Comparison of ENCODE assay signal across 8 cellular contexts in the genomic region with DNA sequence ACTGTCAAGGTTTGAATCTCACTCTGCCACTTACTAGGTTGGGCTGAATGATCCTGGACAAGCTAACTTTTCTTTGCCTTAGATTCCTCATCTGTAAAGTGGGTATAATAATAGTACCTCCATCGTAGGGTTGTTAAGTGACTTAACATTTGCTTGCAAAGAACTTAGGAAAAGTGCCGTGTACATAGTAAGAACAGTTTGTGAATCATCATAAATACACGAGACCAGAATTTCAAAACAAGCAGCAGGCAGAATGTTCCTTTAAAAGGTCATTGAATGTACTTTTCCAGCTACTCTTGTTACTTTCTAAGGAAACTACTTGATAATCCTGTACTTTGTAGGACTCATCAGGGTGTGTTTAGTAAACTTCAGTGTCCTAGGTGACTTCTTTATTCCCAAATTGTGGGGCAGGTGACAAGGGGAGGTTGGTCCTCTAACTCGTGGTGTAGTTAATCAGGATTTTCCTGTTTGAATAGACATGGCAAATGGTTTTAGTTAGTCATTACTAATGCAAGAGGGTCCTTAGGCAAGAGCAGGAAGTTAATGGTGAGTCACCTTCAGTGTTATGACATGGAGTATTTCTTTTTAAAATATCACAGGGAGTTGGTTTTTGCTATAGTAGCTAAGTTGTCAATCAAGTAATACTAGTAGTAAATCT.
DNase-seq lines count a peak whose midpoint lies in the region; TF ChIP-seq lines count a peak whose summit lies in the region.

No MANE protein-coding gene starts in this region.

- peak overlapping the region; percentile 40 for H3K27ac Mint-ChIP-seq in nephron progenitor cell
- H3K27ac Mint-ChIP-seq in activated CD4-positive, alpha-beta T cell treated with anti-CD3 and anti-CD28 coated beads, Interleukin-2, amount 10 ng/mL, durations not matched to agents 24 days and 14 days: no peak overlapping the region

- peaks cover 97% of the 10 kb centered on the region for H3K36me3 Mint-ChIP-seq in nephron progenitor cell (ENCODE audit: low read depth)
- H3K36me3 Mint-ChIP-seq in activated CD4-positive, alpha-beta T cell treated with anti-CD3 and anti-CD28 coated beads, Interleukin-2, amount 10 ng/mL, durations not matched to agents 24 days and 14 days (ENCODE audit: low read depth): no peaks in the 10 kb centered on the region

- H3K9me3 Mint-ChIP-seq in nephron progenitor cell: peaks cover 26% of the 10 kb centered on the region
- H3K9me3 Mint-ChIP-seq in activated CD4-positive, alpha-beta T cell treated with anti-CD3 and anti-CD28 coated beads, Interleukin-2, amount 10 ng/mL, durations not matched to agents 24 days and 14 days: peaks cover 3% of the 10 kb centered on the region

- H3K27me3 Mint-ChIP-seq in nephron progenitor cell (ENCODE audit: low read depth, poor library complexity): no peaks in the 10 kb centered on the region
- H3K27me3 Mint-ChIP-seq in activated CD4-positive, alpha-beta T cell treated with anti-CD3 and anti-CD28 coated beads, Interleukin-2, amount 10 ng/mL, durations not matched to agents 24 days and 14 days: no peaks in the 10 kb centered on the region

- peaks cover 3% of the 10 kb centered on the region for H3K4me1 Mint-ChIP-seq in nephron progenitor cell
- H3K4me1 Mint-ChIP-seq in activated CD4-positive, alpha-beta T cell treated with anti-CD3 and anti-CD28 coated beads, Interleukin-2, amount 10 ng/mL, durations not matched to agents 24 days and 14 days: no peaks in the 10 kb centered on the region

- no peak for TF ChIP-seq POLR2A in NB4 (IDR thresholded peaks at IDR 0.05; ENCODE audit: extremely low read depth, insufficient read length)

- peak overlapping the region; percentile 22 for H3K4me3 ChIP-seq in AG10803 (ENCODE audit: low read length)
- no peak overlapping the region for H3K4me3 ChIP-seq in NB4 (ENCODE audit: low read depth, low read length)

- intact Hi-C loops in activated CD4-positive, alpha-beta T cell treated with anti-CD3 and anti-CD28 coated beads, Interleukin-2, amount 10 ng/mL, durations not matched to agents 24 days and 14 days (cut with micrococcal nuclease): no loop called here

- DNase-seq in AG10803 (ENCODE audit: low read depth): peak; percentile 87
- DNase-seq in NB4 (ENCODE audit: low read depth): peak; percentile 79
- peak; percentile 80 for DNase-seq in dermis blood vessel endothelial cell
- DNase-seq in nephron progenitor cell: no peak
- no peak for DNase-seq in mesenteric fat pad (ENCODE audit: low spot score)
- no peak for DNase-seq in activated CD4-positive, alpha-beta T cell treated with anti-CD3 and anti-CD28 coated beads, Interleukin-2, amount 10 ng/mL, durations not matched to agents 24 days and 14 days
- no peak for DNase-seq in stimulated activated CD4-positive, alpha-beta T cell treated with anti-CD3 and anti-CD28 coated beads, Interleukin-15, amount 100 ng/mL, for 24 hours
- no peak for DNase-seq in NCI-H1048 (lab: John Stamatoyannopoulos, UW)

- TF ChIP-seq CTCF in AG10803 (conservative IDR thresholded peaks at IDR 0.05; ENCODE audit: low read length): no peak
- no peak for TF ChIP-seq CTCF in NB4 (IDR thresholded peaks at IDR 0.05; ENCODE audit: low read depth, low read length)
- TF ChIP-seq CTCF in nephron progenitor cell (IDR thresholded peaks at IDR 0.05): no peak

- H3K4me3 Mint-ChIP-seq in nephron progenitor cell: no peak overlapping the region
- no peak overlapping the region for H3K4me3 Mint-ChIP-seq in activated CD4-positive, alpha-beta T cell treated with anti-CD3 and anti-CD28 coated beads, Interleukin-2, amount 10 ng/mL, durations not matched to agents 24 days and 14 days

Comparison
In these comparisons a context has a peak if more than half of its experiments do, and no peak if none do; other contexts are left out.
1. DNase-seq: peak in AG10803 (single experiment), NB4 (single experiment) and dermis blood vessel endothelial cell (single experiment); none in nephron progenitor cell (single experiment), mesenteric fat pad (single experiment), activated CD4-positive, alpha-beta T cell treated with anti-CD3 and anti-CD28 coated beads, Interleukin-2, amount 10 ng/mL, durations not matched to agents 24 days and 14 days (single experiment), stimulated activated CD4-positive, alpha-beta T cell treated with anti-CD3 and anti-CD28 coated beads, Interleukin-15, amount 100 ng/mL, for 24 hours (single experiment) and NCI-H1048 (single experiment).